In genomic region chr16:14242769-14243168, GRCh38 we compare ENCODE assay signal across 19 cellular contexts.
DNase-seq lines count a peak whose midpoint lies in the region; ATAC-seq and TF ChIP-seq lines count a peak whose summit lies in the region.
"Had no signal": no experiment of that assay in that cellular context is flagged by ENCODE, and none has a peak within 500 bp of the region (broad histone marks: within the 10 kb centered on the region; RNA-seq: fewer than 3 reads in every experiment).

No MANE protein-coding gene starts in this region.

- H3K36me3 ChIP-seq in breast epithelium (peaks cover 9% of the 10 kb centered on the region), IMR-90 (ENCODE audit: control insufficient read depth, insufficient read depth, low read length) (peaks cover 16% of the 10 kb centered on the region)

- no peak overlapping the region for H2BK120ac ChIP-seq in IMR-90 (ENCODE audit: low read depth, low read length)

- H3K27ac Mint-ChIP-seq in activated T-cell treated with anti-CD3 and anti-CD28 coated beads, Interleukin-2, amount 50 U/mL, for 72 hours, result peak overlapping the region; percentile 61
- H3K27ac Mint-ChIP-seq in MCF 10A (ENCODE audit: low read depth, unreplicated experiment), result peak overlapping the region; percentile 63
- H3K27ac Mint-ChIP-seq: B cell; CD4-positive, CD25-positive, alpha-beta regulatory T cell; CD8-positive, alpha-beta T cell; GM23338; HFFc6 had no signal

- H3K4ac ChIP-seq in IMR-90 (ENCODE audit: low read depth, low read length), result no peak overlapping the region

- H3K9ac ChIP-seq in IMR-90 (ENCODE audit: low read depth, low read length), result no peak overlapping the region
- H3K9ac ChIP-seq: BLaER1 had no signal

- H2BK5ac ChIP-seq in IMR-90 (ENCODE audit: low read depth, low read length, poor library complexity, severe bottlenecking), result no peak overlapping the region

- H2AFZ ChIP-seq in IMR-90 (replicated peaks; ENCODE audit: low read length, poor library complexity), result no peak overlapping the region
- H2AFZ ChIP-seq: GM23338 had no signal

- H3K4me3 ChIP-seq in breast epithelium (no peak overlapping the region), IMR-90 (ENCODE audit: insufficient read depth, low read depth, low read length) (no peak overlapping the region)
- H3K4me3 ChIP-seq: BLaER1, GM12878, GM23338, HAP-1 had no signal

- no peak overlapping the region for H4K5ac ChIP-seq in IMR-90 (ENCODE audit: low read depth, low read length)

- H3K9me3 ChIP-seq in breast epithelium, result no peaks in the 10 kb centered on the region
- H3K9me3 ChIP-seq in IMR-90 (ENCODE audit: control insufficient read depth, insufficient read depth, low read length), result no peaks in the 10 kb centered on the region
- H3K9me3 ChIP-seq: BLaER1, Caco-2, HAP-1 had no signal

- TF ChIP-seq RAD21 in IMR-90 (IDR thresholded peaks at IDR 0.05; ENCODE audit: low read length), result no peak

- H3K14ac ChIP-seq in IMR-90 (replicated peaks; ENCODE audit: low read depth, low read length), result no peak overlapping the region

- no peak overlapping the region for H3K18ac ChIP-seq in IMR-90 (ENCODE audit: low read depth, low read length)

- H3K79me1 ChIP-seq in IMR-90 (ENCODE audit: low read depth in 1 of 2, low read length in 2 of 2), result no peaks in the 10 kb centered on the region

- no peak overlapping the region for H4K91ac ChIP-seq in IMR-90 (ENCODE audit: insufficient read depth, low read depth, low read length)

- no peaks in the 10 kb centered on the region for H3K27me3 ChIP-seq in breast epithelium
- no peaks in the 10 kb centered on the region for H3K27me3 ChIP-seq in IMR-90 (ENCODE audit: control insufficient read depth, insufficient read depth, low read length)
- H3K27me3 ChIP-seq: BLaER1 had no signal

- BruUV-seq in MCF 10A (replicated peaks; lab: Mats Ljungman, UMichigan) (no TSS peak), IMR-90 (replicated peaks; lab: Mats Ljungman, UMichigan) (no TSS peak)

- POLR2A ChIA-PET in MCF 10A (lab: Yijun Ruan, JAX) (no interaction called here), IMR-90 (lab: Charles Lee; ENCODE audit: unreplicated experiment) (no interaction called here)

- no peak overlapping the region for H2BK20ac ChIP-seq in IMR-90 (ENCODE audit: low read depth, low read length)

- no peaks in the 10 kb centered on the region for H4K20me1 ChIP-seq in IMR-90 (ENCODE audit: insufficient read depth, low read length)
- H4K20me1 ChIP-seq: BLaER1 had no signal

- H2AK9ac ChIP-seq in IMR-90 (replicated peaks; ENCODE audit: low read depth, low read length, poor library complexity), result no peak overlapping the region

- no peak overlapping the region for H2BK15ac ChIP-seq in IMR-90 (ENCODE audit: low read depth, low read length)

- in situ Hi-C loops in IMR-90 (cut with MboI; ENCODE audit: low sequenced_read_pairs), result loop anchor here (10.0 kb wide), 1 partner anchor 318 kb away; the partner anchor contains the start of gene ERCC4

- no peak for ATAC-seq in activated T-cell treated with anti-CD3 and anti-CD28 coated beads, Interleukin-2, amount 50 U/mL, for 72 hours (replicated peaks in 1 of 2)
- ATAC-seq in IMR-90 (ENCODE audit: low read depth), result no peak
- no peak for ATAC-seq in GM21786 (IDR thresholded peaks at IDR 0.05; ENCODE audit: unreplicated experiment)
- ATAC-seq: CD8-positive, alpha-beta T cell; GM12878; GM23338 had no signal

- intact Hi-C loops in MCF 10A (cut with micrococcal nuclease) (no loop called here), breast epithelium (cut with DNase I; ENCODE audit: low total_unique reads) (no loop called here), IMR-90 (cut with micrococcal nuclease) (loop anchor here (5.0 kb wide), 1 partner anchor 170 kb away; the partner anchor contains the start of gene MRTFB)

- H3K4me3 Mint-ChIP-seq in activated T-cell treated with anti-CD3 and anti-CD28 coated beads, Interleukin-2, amount 50 U/mL, for 72 hours, result no peak overlapping the region
- no peak overlapping the region for H3K4me3 Mint-ChIP-seq in MCF 10A (ENCODE audit: unreplicated experiment)
- H3K4me3 Mint-ChIP-seq: B cell; CD4-positive, CD25-positive, alpha-beta regulatory T cell; CD8-positive, alpha-beta T cell; GM23338; HFFc6 had no signal

- CTCF ChIA-PET in MCF 10A (lab: Yijun Ruan, JAX) (interaction anchor here (0.5 kb wide), 1 partner anchor 289 kb away, joined by 3 read pairs; no protein-coding TSS in a partner anchor), IMR-90 (lab: Yijun Ruan, JAX) (no interaction called here)

- TF ChIP-seq CTCF in MCF 10A (IDR thresholded peaks at IDR 0.05; ENCODE audit: unreplicated experiment), result no peak
- no peak for TF ChIP-seq CTCF in breast epithelium (IDR thresholded peaks at IDR 0.05)
- no peak for TF ChIP-seq CTCF in IMR-90 (conservative IDR thresholded peaks at IDR 0.05; ENCODE audit: low read depth, low read length)

- H3K4me1 ChIP-seq in breast epithelium (no peaks in the 10 kb centered on the region), IMR-90 (ENCODE audit: control insufficient read depth, insufficient read depth, low read length) (no peaks in the 10 kb centered on the region)
- H3K4me1 ChIP-seq: BLaER1 had no signal

- H3K9me3 Mint-ChIP-seq in activated T-cell treated with anti-CD3 and anti-CD28 coated beads, Interleukin-2, amount 50 U/mL, for 72 hours, result no peaks in the 10 kb centered on the region
- H3K9me3 Mint-ChIP-seq in MCF 10A (ENCODE audit: unreplicated experiment), result no peaks in the 10 kb centered on the region
- H3K9me3 Mint-ChIP-seq: CD4-positive, CD25-positive, alpha-beta regulatory T cell; CD8-positive, alpha-beta T cell; GM23338; HFFc6 had no signal

- no peak overlapping the region for H2AK5ac ChIP-seq in IMR-90 (ENCODE audit: low read depth, low read length)

- H3K4me2 ChIP-seq in IMR-90 (ENCODE audit: low read depth, low read length), result no peak overlapping the region
- H3K4me2 ChIP-seq: BLaER1, GM23338 had no signal

- no peak overlapping the region for H4K8ac ChIP-seq in IMR-90 (ENCODE audit: low read depth in 2 of 2, low read length in 2 of 2)

- no peaks in the 10 kb centered on the region for H3K27me3 Mint-ChIP-seq in activated T-cell treated with anti-CD3 and anti-CD28 coated beads, Interleukin-2, amount 50 U/mL, for 72 hours (ENCODE audit: low read depth)
- no peaks in the 10 kb centered on the region for H3K27me3 Mint-ChIP-seq in MCF 10A (ENCODE audit: insufficient read depth, unreplicated experiment)
- H3K27me3 Mint-ChIP-seq: B cell; CD4-positive, CD25-positive, alpha-beta regulatory T cell had no signal

- TF ChIP-seq POLR2A in breast epithelium (IDR thresholded peaks at IDR 0.05), result no peak
- TF ChIP-seq POLR2A in IMR-90 (IDR thresholded peaks at IDR 0.05; ENCODE audit: low read depth, low read length), result no peak

- WGBS in IMR-90 (ENCODE audit: extremely low coverage in 2 of 2, insufficient read length in 1 of 2), 2 experiments, result 100% methylated on average over 1 of the region's 3 CpGs; no CpG with 5 or more reads in 1 of the 2 experiments

- no peak for DNase-seq in activated T-cell treated with anti-CD3 and anti-CD28 coated beads, Interleukin-2, amount 50 U/mL, for 72 hours
- DNase-seq in activated T-cell treated with anti-CD3 and anti-CD28 coated beads for 4 hours (no peak), MCF 10A (ENCODE audit: unreplicated experiment) (no peak), breast epithelium (ENCODE audit: low spot score in 2 of 2) (no peak), IMR-90 (no peak)
- DNase-seq: Caco-2; CD4-positive, CD25-positive, alpha-beta regulatory T cell; CD8-positive, alpha-beta T cell; DMS153; DND-41; HFFc6 had no signal

- peaks cover 2 to 6% of the 10 kb centered on the region in 2 donors for H3K36me3 Mint-ChIP-seq in activated T-cell treated with anti-CD3 and anti-CD28 coated beads, Interleukin-2, amount 50 U/mL, for 72 hours (ENCODE audit: insufficient read depth in 2 of 2)
- H3K36me3 Mint-ChIP-seq in MCF 10A (ENCODE audit: insufficient read depth, unreplicated experiment), result peaks cover 39% of the 10 kb centered on the region

- H3K4me1 Mint-ChIP-seq in activated T-cell treated with anti-CD3 and anti-CD28 coated beads, Interleukin-2, amount 50 U/mL, for 72 hours (ENCODE audit: low read depth), result peaks cover 28% of the 10 kb centered on the region
- H3K4me1 Mint-ChIP-seq in MCF 10A (ENCODE audit: insufficient read depth, unreplicated experiment), result no peaks in the 10 kb centered on the region
- H3K4me1 Mint-ChIP-seq: B cell; CD4-positive, CD25-positive, alpha-beta regulatory T cell; GM23338 had no signal

- H3K9me1 ChIP-seq in IMR-90 (ENCODE audit: insufficient read depth, low read length), result no peaks in the 10 kb centered on the region

- H3K56ac ChIP-seq in IMR-90 (ENCODE audit: extremely low read depth, insufficient read depth, low read length), result no peak overlapping the region

- no peak overlapping the region for H3K23ac ChIP-seq in IMR-90 (ENCODE audit: low read depth, low read length)

- dilution Hi-C loops in IMR-90 (cut with HindIII; ENCODE audit: low sequenced_read_pairs, unreplicated experiment), result no loop called here

- H3K27ac ChIP-seq in breast epithelium (no peak overlapping the region), IMR-90 (ENCODE audit: insufficient read depth, low read length) (no peak overlapping the region)
- H3K27ac ChIP-seq: 22Rv1, BLaER1, C4-2B had no signal

TF ChIP-seq in IMR-90, 13 proteins besides CTCF, POLR2A, EP300 and RAD21:
- peak; percentile 54; the same call in 1 of the 2 replicates for TF ChIP-seq CEBPB (IDR thresholded peaks at IDR 0.05; ENCODE audit: low read depth, low read length)
- no peak for TF ChIP-seq ELK1 (IDR thresholded peaks at IDR 0.05; ENCODE audit: borderline replicate concordance, low read depth, low read length)
